Comparison of ENCODE assay signal across 32 cellular contexts in genomic region chr3:54535619-54536018, GRCh38.
"Had no signal": no experiment of that assay in that cellular context is flagged by ENCODE, and none has a peak within 500 bp of the region (broad histone marks: within the 10 kb centered on the region; RNA-seq: fewer than 3 reads in every experiment).

No MANE protein-coding gene starts in this region.

- H3K4me3 Mint-ChIP-seq: activated CD4-positive, alpha-beta memory T cell treated with anti-CD3 and anti-CD28 coated beads, Interleukin-2, amount 10 ng/mL, durations not matched to agents 7 days and 5 days; activated CD4-positive, alpha-beta T cell treated with anti-CD3 and anti-CD28 coated beads, Interleukin-2, amount 10 ng/mL, durations not matched to agents 7 days and 5 days; activated naive CD4-positive, alpha-beta T cell treated with anti-CD3 and anti-CD28 coated beads for 36 hours; activated naive CD4-positive, alpha-beta T cell treated with anti-CD3 and anti-CD28 coated beads, Interleukin-2, amount 50 U/mL, for 24 hours; activated naive CD8-positive, alpha-beta T cell treated with anti-CD3 and anti-CD28 coated beads for 36 hours; activated naive CD8-positive, alpha-beta T cell treated with anti-CD3 and anti-CD28 coated beads, Interleukin-2, amount 50 U/mL, for 24 hours; activated T-cell treated with anti-CD3 and anti-CD28 coated beads, Interleukin-2, amount 50 U/mL, for 24 hours; activated T-cell treated with anti-CD3 and anti-CD28 coated beads, Interleukin-2, amount 50 U/mL, for 72 hours; activated T-helper 17 cell treated with anti-CD3 and anti-CD28 coated beads, Interleukin-2, amount 50 U/mL, for 72 hours; dendritic cell treated with granulocyte-macrophage colony-stimulating factor and Interleukin-4, amounts not matched to agents 40 ng/mL and 50 ng/mL, for 4 days; effector memory CD8-positive, alpha-beta T cell; WTC11 had no signal

- H3K4me1 ChIP-seq: adrenal gland, body of pancreas, colonic mucosa, esophagus squamous epithelium had no signal

- H3K4me1 Mint-ChIP-seq: activated CD4-positive, alpha-beta memory T cell treated with anti-CD3 and anti-CD28 coated beads, Interleukin-2, amount 10 ng/mL, durations not matched to agents 7 days and 5 days; activated CD4-positive, alpha-beta T cell treated with anti-CD3 and anti-CD28 coated beads, Interleukin-2, amount 10 ng/mL, durations not matched to agents 7 days and 5 days; activated naive CD4-positive, alpha-beta T cell treated with anti-CD3 and anti-CD28 coated beads, Interleukin-2, amount 50 U/mL, for 24 hours; activated naive CD8-positive, alpha-beta T cell treated with anti-CD3 and anti-CD28 coated beads for 36 hours; activated naive CD8-positive, alpha-beta T cell treated with anti-CD3 and anti-CD28 coated beads, Interleukin-2, amount 50 U/mL, for 24 hours; activated T-helper 17 cell treated with anti-CD3 and anti-CD28 coated beads, Interleukin-2, amount 50 U/mL, for 72 hours had no signal

- ATAC-seq: activated naive CD8-positive, alpha-beta T cell treated with anti-CD3 and anti-CD28 coated beads, Interleukin-2, amount 50 U/mL, for 24 hours; activated T-cell treated with anti-CD3 and anti-CD28 coated beads, Interleukin-2, amount 50 U/mL, for 72 hours; activated T-helper 17 cell treated with anti-CD3 and anti-CD28 coated beads, Interleukin-2, amount 50 U/mL, for 72 hours; body of pancreas; effector memory CD8-positive, alpha-beta T cell; WTC11 had no signal

- H3K9me3 ChIP-seq: adrenal gland, body of pancreas, colonic mucosa, esophagus squamous epithelium had no signal

- H3K27ac Mint-ChIP-seq: activated CD4-positive, alpha-beta memory T cell treated with anti-CD3 and anti-CD28 coated beads, Interleukin-2, amount 10 ng/mL, durations not matched to agents 7 days and 5 days; activated CD4-positive, alpha-beta T cell treated with anti-CD3 and anti-CD28 coated beads, Interleukin-2, amount 10 ng/mL, durations not matched to agents 7 days and 5 days; activated naive CD4-positive, alpha-beta T cell treated with anti-CD3 and anti-CD28 coated beads for 36 hours; activated naive CD4-positive, alpha-beta T cell treated with anti-CD3 and anti-CD28 coated beads, Interleukin-2, amount 50 U/mL, for 24 hours; activated naive CD8-positive, alpha-beta T cell treated with anti-CD3 and anti-CD28 coated beads for 36 hours; activated naive CD8-positive, alpha-beta T cell treated with anti-CD3 and anti-CD28 coated beads, Interleukin-2, amount 50 U/mL, for 24 hours; activated T-cell treated with anti-CD3 and anti-CD28 coated beads, Interleukin-2, amount 50 U/mL, for 24 hours; activated T-cell treated with anti-CD3 and anti-CD28 coated beads, Interleukin-2, amount 50 U/mL, for 72 hours; activated T-helper 17 cell treated with anti-CD3 and anti-CD28 coated beads, Interleukin-2, amount 50 U/mL, for 72 hours; dendritic cell treated with granulocyte-macrophage colony-stimulating factor and Interleukin-4, amounts not matched to agents 40 ng/mL and 50 ng/mL, for 4 days; effector memory CD8-positive, alpha-beta T cell; WTC11 had no signal

- H3K27me3 Mint-ChIP-seq: activated CD4-positive, alpha-beta memory T cell treated with anti-CD3 and anti-CD28 coated beads, Interleukin-2, amount 10 ng/mL, durations not matched to agents 7 days and 5 days; activated CD4-positive, alpha-beta T cell treated with anti-CD3 and anti-CD28 coated beads, Interleukin-2, amount 10 ng/mL, durations not matched to agents 7 days and 5 days; activated naive CD4-positive, alpha-beta T cell treated with anti-CD3 and anti-CD28 coated beads, Interleukin-2, amount 50 U/mL, for 24 hours; activated T-cell treated with anti-CD3 and anti-CD28 coated beads, Interleukin-2, amount 50 U/mL, for 24 hours; dendritic cell treated with granulocyte-macrophage colony-stimulating factor and Interleukin-4, amounts not matched to agents 40 ng/mL and 50 ng/mL, for 4 days; effector memory CD8-positive, alpha-beta T cell had no signal

- DNase-seq: activated CD4-positive, alpha-beta memory T cell treated with anti-CD3 and anti-CD28 coated beads, Interleukin-2, amount 10 ng/mL, durations not matched to agents 7 days and 5 days; activated CD4-positive, alpha-beta T cell treated with anti-CD3 and anti-CD28 coated beads for 1 hour; activated CD4-positive, alpha-beta T cell treated with anti-CD3 and anti-CD28 coated beads for 4 hours; activated CD4-positive, alpha-beta T cell treated with anti-CD3 and anti-CD28 coated beads, Interleukin-2, amount 10 ng/mL, durations not matched to agents 7 days and 5 days; activated CD4-positive, alpha-beta T cell treated with anti-CD3 and anti-CD28 coated beads, Interleukin-2, amount 50 U/mL, for 4 hours; activated CD8-positive, alpha-beta memory T cell treated with anti-CD3 and anti-CD28 coated beads, Interleukin-2, amount 50 U/mL, for 48 hours; activated effector memory CD4-positive, alpha-beta T cell treated with Interleukin-2 at 50 U/mL for 16 hours; activated gamma-delta T cell treated with Interleukin-2 at 50 U/mL for 16 hours; activated naive CD4-positive, alpha-beta T cell treated with anti-CD3 and anti-CD28 coated beads for 36 hours; activated naive CD8-positive, alpha-beta T cell treated with anti-CD3 and anti-CD28 coated beads for 36 hours; activated naive CD8-positive, alpha-beta T cell treated with anti-CD3 and anti-CD28 coated beads, Interleukin-2, amount 50 U/mL, for 24 hours; activated T-cell treated with anti-CD3 and anti-CD28 coated beads for 4 hours; activated T-cell treated with anti-CD3 and anti-CD28 coated beads, Interleukin-2, amount 50 U/mL, for 24 hours; activated T-cell treated with anti-CD3 and anti-CD28 coated beads, Interleukin-2, amount 50 U/mL, for 72 hours; adrenal gland; aorta; body of pancreas; cerebellar nuclear complex; colonic mucosa; effector CD4-positive, alpha-beta T cell; effector memory CD8-positive, alpha-beta T cell; erythroblast; esophagus squamous epithelium; foreskin melanocyte; head of caudate nucleus; T-helper 2 cell had no signal

- H3K36me3 ChIP-seq: adrenal gland, colonic mucosa, esophagus squamous epithelium had no signal

- H3K27ac ChIP-seq: adrenal gland, body of pancreas, colonic mucosa, dorsolateral prefrontal cortex, esophagus squamous epithelium, VCaP had no signal

- H3K36me3 Mint-ChIP-seq: activated naive CD4-positive, alpha-beta T cell treated with anti-CD3 and anti-CD28 coated beads, Interleukin-2, amount 50 U/mL, for 24 hours; activated naive CD8-positive, alpha-beta T cell treated with anti-CD3 and anti-CD28 coated beads for 36 hours; WTC11 had no signal

- H3K27me3 ChIP-seq: adrenal gland, body of pancreas, colonic mucosa, dorsolateral prefrontal cortex, esophagus squamous epithelium had no signal

- H3K9me3 Mint-ChIP-seq: activated CD4-positive, alpha-beta T cell treated with anti-CD3 and anti-CD28 coated beads, Interleukin-2, amount 10 ng/mL, durations not matched to agents 7 days and 5 days; activated naive CD4-positive, alpha-beta T cell treated with anti-CD3 and anti-CD28 coated beads for 36 hours; activated naive CD4-positive, alpha-beta T cell treated with anti-CD3 and anti-CD28 coated beads, Interleukin-2, amount 50 U/mL, for 24 hours; activated naive CD8-positive, alpha-beta T cell treated with anti-CD3 and anti-CD28 coated beads for 36 hours; activated naive CD8-positive, alpha-beta T cell treated with anti-CD3 and anti-CD28 coated beads, Interleukin-2, amount 50 U/mL, for 24 hours; activated T-cell treated with anti-CD3 and anti-CD28 coated beads, Interleukin-2, amount 50 U/mL, for 24 hours; activated T-cell treated with anti-CD3 and anti-CD28 coated beads, Interleukin-2, amount 50 U/mL, for 72 hours; dendritic cell treated with granulocyte-macrophage colony-stimulating factor and Interleukin-4, amounts not matched to agents 40 ng/mL and 50 ng/mL, for 4 days; WTC11 had no signal

- H3K4me3 ChIP-seq: adrenal gland, body of pancreas, colonic mucosa, dorsolateral prefrontal cortex, esophagus squamous epithelium had no signal
